In genomic region chr9:109903515-109904138, GRCh38 we compare ENCODE assay signal across 8 cellular contexts.
DNase-seq lines count a peak whose midpoint lies in the region; ATAC-seq and TF ChIP-seq lines count a peak whose summit lies in the region.

No MANE protein-coding gene starts in this region.

- no CpG with 5 or more reads among the region's 2 CpGs for WGBS in H9 (ENCODE audit: extremely low coverage, insufficient read length, low lambda C conversion rate)

- H2BK120ac ChIP-seq in H9 (ENCODE audit: low read depth, low read length, poor library complexity, severe bottlenecking), result no peak overlapping the region

- H3K27me3 ChIP-seq in H9 (ENCODE audit: insufficient read depth, low read length), result no peaks in the 10 kb centered on the region
- no peaks in the 10 kb centered on the region for H3K27me3 ChIP-seq in lower lobe of right lung (ENCODE audit: low read depth)

- H3K56ac ChIP-seq in H9 (ENCODE audit: insufficient read length, low read depth, low read length), result no peak overlapping the region

- no peaks in the 10 kb centered on the region for H3K9me3 ChIP-seq in H9 (ENCODE audit: control insufficient read depth, low read depth, low read length)
- no peaks in the 10 kb centered on the region for H3K9me3 ChIP-seq in lower lobe of right lung

- H2BK15ac ChIP-seq in H9 (ENCODE audit: low read depth, low read length), result no peak overlapping the region

- H2BK5ac ChIP-seq in H9 (ENCODE audit: insufficient read length, low read length), result no peak overlapping the region

- no peak overlapping the region for H3K4ac ChIP-seq in H9 (ENCODE audit: low read depth, low read length)

- H3K79me2 ChIP-seq in H9 (ENCODE audit: insufficient read depth, low read length), result no peaks in the 10 kb centered on the region

- H3K4me1 Mint-ChIP-seq in H9, result peaks cover 9 to 11% of the 10 kb centered on the region in 2 experiments

- no peak overlapping the region for H2BK20ac ChIP-seq in H9 (ENCODE audit: low read depth, low read length, poor library complexity, severe bottlenecking)

- H4K20me1 ChIP-seq in H9 (ENCODE audit: control insufficient read depth, insufficient read depth, insufficient read length), result no peaks in the 10 kb centered on the region

- no peak overlapping the region for H3K23ac ChIP-seq in H9 (ENCODE audit: insufficient read length, low read depth, low read length)

- H3K4me3 ChIP-seq in lower lobe of right lung, result no peak overlapping the region

- no peak overlapping the region for H4K91ac ChIP-seq in H9 (ENCODE audit: insufficient read length, low read depth, low read length)

- H3K14ac ChIP-seq in H9 (ENCODE audit: insufficient read depth, low read length), result no peak overlapping the region

- no peak overlapping the region for H3K4me2 ChIP-seq in H9 (ENCODE audit: insufficient read depth, insufficient read length, low read length)

- H3K4me1 ChIP-seq in H9 (ENCODE audit: insufficient read depth, low read length), result peaks cover 7% of the 10 kb centered on the region
- H3K4me1 ChIP-seq in lower lobe of right lung, result peaks cover 35% of the 10 kb centered on the region

- DNase-seq in COLO829 (ENCODE audit: low spot score) (peak; percentile 78), H9 (peak; percentile 58), NCI-H2227 treated with DMSO at 0.1 percent for 48 hours (lab: John Stamatoyannopoulos, UW) (peak; percentile 19), dermis microvascular lymphatic vessel endothelial cell (ENCODE audit: low read depth in 2 of 2) (peak; percentile 74 to 86), lower lobe of right lung (no peak)
- peak; percentile 9 to 65 (median 34) for DNase-seq in stimulated activated naive CD4-positive, alpha-beta T cell (lab: John Stamatoyannopoulos, UW)

- H3K4me3 Mint-ChIP-seq in H9, result no peak overlapping the region

- H2AFZ ChIP-seq in H9 (ENCODE audit: low read length), result no peak overlapping the region

- H3K27ac Mint-ChIP-seq in H9, result no peak overlapping the region

- no peak overlapping the region for H2BK12ac ChIP-seq in H9 (ENCODE audit: insufficient read length, low read depth, low read length)

- peak; percentile 63 to 71 for ATAC-seq in activated CD4-positive, CD25-positive, alpha-beta regulatory T cell treated with anti-CD3 and anti-CD28 coated beads, Interleukin-2, amount 50 U/mL, for 24 hours
- ATAC-seq in lower lobe of right lung (peak; percentile 63 to 80), GM18858 (IDR thresholded peaks at IDR 0.05; ENCODE audit: unreplicated experiment) (no peak)

- no peak overlapping the region for H3T11ph ChIP-seq in H9 (ENCODE audit: low read length)

- H3K27ac ChIP-seq in H9 (ENCODE audit: insufficient read length, low read depth, low read length) (no peak overlapping the region), lower lobe of right lung (no peak overlapping the region)

- intact Hi-C loops in lower lobe of right lung (cut with DNase I), result loop anchor here (10.0 kb wide), 1 partner anchor 251 kb away; no protein-coding TSS in a partner anchor

- no peaks in the 10 kb centered on the region for H3K36me3 Mint-ChIP-seq in H9 (ENCODE audit: insufficient read depth in 1 of 3, low read depth in 3 of 3)

- H3K36me3 ChIP-seq in lower lobe of right lung, result no peaks in the 10 kb centered on the region

- H3K9me3 Mint-ChIP-seq in H9, result no peaks in the 10 kb centered on the region

- H3K9ac ChIP-seq in H9 (ENCODE audit: extremely low read depth, insufficient read length, low read length), result no peak overlapping the region

- H4K5ac ChIP-seq in H9 (ENCODE audit: insufficient read length, low read depth, low read length), result no peak overlapping the region

- H3K79me1 ChIP-seq in H9 (ENCODE audit: insufficient read depth, low read depth, low read length, poor library complexity, severe bottlenecking), result no peaks in the 10 kb centered on the region

- no peak overlapping the region for H2AK5ac ChIP-seq in H9 (ENCODE audit: insufficient read length, low read length)

- no peak overlapping the region for H4K8ac ChIP-seq in H9 (replicated peaks; ENCODE audit: insufficient read length, low read depth, low read length)

- H3K23me2 ChIP-seq in H9 (ENCODE audit: insufficient read length, low read depth, low read length, poor library complexity, severe bottlenecking), result no peaks in the 10 kb centered on the region

- no peak overlapping the region for H3K18ac ChIP-seq in H9 (ENCODE audit: insufficient read length, low read depth, low read length)

- TF ChIP-seq CTCF in H9 (conservative IDR thresholded peaks at IDR 0.05) (peak; percentile 91), lower lobe of right lung (IDR thresholded peaks at IDR 0.05) (peak; percentile 80)

- no peaks in the 10 kb centered on the region; the same call in 1 of the 2 replicates for H3K27me3 Mint-ChIP-seq in H9 (ENCODE audit: low read depth)
